22 cellular contexts compared by ENCODE assay signal in the genomic region with DNA sequence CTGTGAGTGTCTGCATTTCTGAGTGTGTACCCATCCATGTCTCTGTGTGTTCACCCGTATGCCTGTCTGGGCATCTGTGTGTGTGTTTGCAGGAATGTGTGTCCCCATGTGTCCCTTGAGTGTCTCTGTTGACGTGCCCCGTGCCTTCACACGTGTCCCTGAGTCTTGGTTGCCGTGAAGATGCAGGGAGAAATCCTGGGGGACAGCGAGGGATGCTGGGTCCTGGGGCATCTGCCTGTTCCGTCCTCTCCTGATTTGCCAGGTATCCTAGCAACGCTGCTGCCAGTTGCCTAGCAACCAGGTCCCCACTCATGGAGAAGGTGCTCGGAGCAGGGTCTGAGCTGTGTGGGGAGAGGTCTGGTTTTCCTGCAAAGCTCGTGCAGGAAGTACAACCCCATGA. TPM values are rescaled to one million over a fixed set of nuclear protein-coding genes. Genes with fewer than 3 reads are reported as not detected.
A peak's percentile ranks its signal among the peaks of the same experiment; 100 is the strongest.
DNase-seq lines count a peak whose midpoint lies in the region; ATAC-seq, FAIRE-seq and TF ChIP-seq lines count a peak whose summit lies in the region.
"Had no signal": no experiment of that assay in that cellular context is flagged by ENCODE, and none has a peak within 500 bp of the region (broad histone marks: within the 10 kb centered on the region; RNA-seq: fewer than 3 reads in every experiment).

No MANE protein-coding gene starts in this region.

- dilution Hi-C loops in IMR-90 (cut with HindIII; ENCODE audit: low sequenced_read_pairs, unreplicated experiment), result no loop called here

- H2BK5ac ChIP-seq in IMR-90 (ENCODE audit: low read depth, low read length, poor library complexity, severe bottlenecking), result no peak overlapping the region

- H2BK15ac ChIP-seq in IMR-90 (ENCODE audit: low read depth, low read length), result no peak overlapping the region

- H2BK120ac ChIP-seq in IMR-90 (ENCODE audit: low read depth, low read length), result no peak overlapping the region

- H3K4me2 ChIP-seq in IMR-90 (ENCODE audit: low read depth, low read length), result no peak overlapping the region
- H3K4me2 ChIP-seq in astrocyte (ENCODE audit: low read length), result no peak overlapping the region
- H3K4me2 ChIP-seq: BLaER1 treated with 17β-estradiol and CSF1 and Interleukin-3, amounts not matched to agents 10 nM and 100 nM had no signal

- no peaks in the 10 kb centered on the region for H3K79me2 ChIP-seq in astrocyte (ENCODE audit: insufficient read depth, low read length)

- H3K27me3 ChIP-seq in IMR-90 (ENCODE audit: control insufficient read depth, insufficient read depth, low read length) (peaks cover 43% of the 10 kb centered on the region), astrocyte (ENCODE audit: insufficient read depth, low read length) (peaks cover 31% of the 10 kb centered on the region)

- H3K56ac ChIP-seq in IMR-90 (ENCODE audit: extremely low read depth, insufficient read depth, low read length), result no peak overlapping the region

- DNase-seq in DMS 273 (lab: John Stamatoyannopoulos, UW; ENCODE audit: unreplicated experiment), result peak; percentile 86
- no peak for DNase-seq in DMS 273 treated with DMSO at 0.1 percent for 48 hours (lab: John Stamatoyannopoulos, UW)
- DNase-seq in IMR-90, result no peak
- no peak for DNase-seq in astrocyte (ENCODE audit: low read depth)
- DNase-seq in neural crest cell (ENCODE audit: low read depth, low spot score), result no peak
- DNase-seq in activated T-cell treated with anti-CD3 and anti-CD28 coated beads, Interleukin-2, amount 50 U/mL, for 48 hours, result no peak
- DNase-seq: activated CD4-positive, CD25-positive, alpha-beta regulatory T cell; activated CD8-positive, alpha-beta memory T cell treated with anti-CD3 and anti-CD28 coated beads, Interleukin-2, amount 10 ng/mL, durations not matched to agents 7 days and 5 days; activated gamma-delta T cell; DND-41; GOT3; mesenchymal stem cell; NCI-H526 treated with DMSO at 0.1 percent for 48 hours; stimulated activated CD4-positive, alpha-beta T cell treated with anti-CD3 and anti-CD28 coated beads, Interleukin-4, amount 100 ng/mL, for 1 hour; stimulated activated CD8-positive, alpha-beta memory T cell treated with anti-CD3 and anti-CD28 coated beads, Interleukin-4, amount 100 ng/mL, for 48 hours; T-helper 17 cell had no signal

- H2AK5ac ChIP-seq in IMR-90 (ENCODE audit: low read depth, low read length), result no peak overlapping the region

- no peak overlapping the region for H4K8ac ChIP-seq in IMR-90 (ENCODE audit: low read depth in 2 of 2, low read length in 2 of 2)

- POLR2A ChIA-PET in IMR-90 (lab: Charles Lee; ENCODE audit: unreplicated experiment), result no interaction called here

- no peak for TF ChIP-seq RAD21 in IMR-90 (IDR thresholded peaks at IDR 0.05; ENCODE audit: low read length)

- H3K4me1 ChIP-seq in IMR-90 (ENCODE audit: control insufficient read depth, insufficient read depth, low read length) (no peaks in the 10 kb centered on the region), astrocyte (ENCODE audit: insufficient read depth, low read length) (no peaks in the 10 kb centered on the region)
- H3K4me1 ChIP-seq: esophagus muscularis mucosa had no signal

- no peak overlapping the region for H3K4me3 Mint-ChIP-seq in astrocyte (ENCODE audit: unreplicated experiment)
- peak overlapping the region; percentile 41 for H3K4me3 Mint-ChIP-seq in neural crest cell
- H3K4me3 Mint-ChIP-seq: activated CD8-positive, alpha-beta memory T cell treated with anti-CD3 and anti-CD28 coated beads, Interleukin-2, amount 10 ng/mL, durations not matched to agents 7 days and 5 days; T-helper 17 cell had no signal

- H3K18ac ChIP-seq in IMR-90 (ENCODE audit: low read depth, low read length), result no peak overlapping the region

- H2BK20ac ChIP-seq in IMR-90 (ENCODE audit: low read depth, low read length), result no peak overlapping the region

- H3K9me3 ChIP-seq in IMR-90 (ENCODE audit: control insufficient read depth, insufficient read depth, low read length) (peaks cover 8% of the 10 kb centered on the region; the same call in 1 of the 2 replicates), astrocyte (ENCODE audit: insufficient read depth, low read depth, low read length) (peaks cover 2% of the 10 kb centered on the region)
- H3K9me3 ChIP-seq: esophagus muscularis mucosa had no signal

- H3K9ac ChIP-seq in IMR-90 (ENCODE audit: low read depth, low read length) (no peak overlapping the region), astrocyte (ENCODE audit: low read length) (no peak overlapping the region)
- H3K9ac ChIP-seq: BLaER1 treated with 17β-estradiol and CSF1 and Interleukin-3, amounts not matched to agents 10 nM and 100 nM had no signal

- in situ Hi-C loops in IMR-90 (cut with MboI; ENCODE audit: low sequenced_read_pairs), result no loop called here

- H3K4me1 Mint-ChIP-seq in astrocyte (ENCODE audit: low read depth, unreplicated experiment), result peaks cover 2% of the 10 kb centered on the region
- peaks cover 15% of the 10 kb centered on the region for H3K4me1 Mint-ChIP-seq in neural crest cell
- H3K4me1 Mint-ChIP-seq: activated CD8-positive, alpha-beta memory T cell treated with anti-CD3 and anti-CD28 coated beads, Interleukin-2, amount 10 ng/mL, durations not matched to agents 7 days and 5 days had no signal

- H2AK9ac ChIP-seq in IMR-90 (replicated peaks; ENCODE audit: low read depth, low read length, poor library complexity), result peak overlapping the region; percentile 61

- peak overlapping the region; percentile 12 for H3K27ac Mint-ChIP-seq in astrocyte (ENCODE audit: unreplicated experiment)
- no peak overlapping the region for H3K27ac Mint-ChIP-seq in neural crest cell (ENCODE audit: unreplicated experiment)
- H3K27ac Mint-ChIP-seq: activated CD8-positive, alpha-beta memory T cell treated with anti-CD3 and anti-CD28 coated beads, Interleukin-2, amount 10 ng/mL, durations not matched to agents 7 days and 5 days; T-helper 17 cell had no signal

- CTCF ChIA-PET in IMR-90 (lab: Yijun Ruan, JAX), result no interaction called here

- H2AFZ ChIP-seq in IMR-90 (replicated peaks; ENCODE audit: low read length, poor library complexity) (no peak overlapping the region), astrocyte (ENCODE audit: low read depth, low read length) (no peak overlapping the region)

- no peaks in the 10 kb centered on the region for H3K9me1 ChIP-seq in IMR-90 (ENCODE audit: insufficient read depth, low read length)

- no peak overlapping the region for H3K4me3 ChIP-seq in IMR-90 (ENCODE audit: insufficient read depth, low read depth, low read length)
- no peak overlapping the region for H3K4me3 ChIP-seq in astrocyte (ENCODE audit: insufficient read depth, low read depth, low read length)
- H3K4me3 ChIP-seq: BLaER1 treated with 17β-estradiol and CSF1 and Interleukin-3, amounts not matched to agents 10 nM and 100 nM; esophagus muscularis mucosa had no signal

- TF ChIP-seq CTCF in IMR-90 (conservative IDR thresholded peaks at IDR 0.05; ENCODE audit: low read depth, low read length), result no peak
- TF ChIP-seq CTCF in astrocyte (IDR thresholded peaks at IDR 0.05; ENCODE audit: insufficient read depth, low read depth, low read length), result no peak
- TF ChIP-seq CTCF in neural crest cell (conservative IDR thresholded peaks at IDR 0.05), result no peak

- ATAC-seq in IMR-90 (ENCODE audit: low read depth) (no peak), HG02588 (IDR thresholded peaks at IDR 0.05; ENCODE audit: unreplicated experiment) (no peak), GM18907 (IDR thresholded peaks at IDR 0.05; ENCODE audit: unreplicated experiment) (no peak)
- ATAC-seq: activated CD8-positive, alpha-beta memory T cell treated with anti-CD3 and anti-CD28 coated beads, Interleukin-2, amount 10 ng/mL, durations not matched to agents 7 days and 5 days; T-helper 17 cell had no signal

- H3K4ac ChIP-seq in IMR-90 (ENCODE audit: low read depth, low read length), result no peak overlapping the region

- no peak overlapping the region for H4K5ac ChIP-seq in IMR-90 (ENCODE audit: low read depth, low read length)

- no peak for FAIRE-seq in astrocyte (lab: Jason Lieb, UNC)

- no peaks in the 10 kb centered on the region for H3K36me3 ChIP-seq in IMR-90 (ENCODE audit: control insufficient read depth, insufficient read depth, low read length)
- no peaks in the 10 kb centered on the region for H3K36me3 ChIP-seq in astrocyte (ENCODE audit: insufficient read depth, low read length)
- H3K36me3 ChIP-seq: esophagus muscularis mucosa had no signal

- intact Hi-C loops in IMR-90 (cut with micrococcal nuclease), result no loop called here

- H3K36me3 Mint-ChIP-seq in astrocyte (ENCODE audit: low read depth, unreplicated experiment) (no peaks in the 10 kb centered on the region), neural crest cell (ENCODE audit: low read depth) (no peaks in the 10 kb centered on the region)
- H3K36me3 Mint-ChIP-seq: activated CD8-positive, alpha-beta memory T cell treated with anti-CD3 and anti-CD28 coated beads, Interleukin-2, amount 10 ng/mL, durations not matched to agents 7 days and 5 days had no signal

- WGBS in IMR-90 (ENCODE audit: extremely low coverage in 2 of 2, insufficient read length in 1 of 2), 2 experiments, result no CpG with 5 or more reads among the region's 10 CpGs

- no peak overlapping the region for H3K27ac ChIP-seq in IMR-90 (ENCODE audit: insufficient read depth, low read length)
- H3K27ac ChIP-seq in astrocyte (ENCODE audit: low read depth, low read length), result no peak overlapping the region
- H3K27ac ChIP-seq: 22Rv1; BLaER1 treated with 17β-estradiol and CSF1 and Interleukin-3, amounts not matched to agents 10 nM and 100 nM; esophagus muscularis mucosa had no signal

- H3K27me3 Mint-ChIP-seq in astrocyte (ENCODE audit: low read depth, unreplicated experiment) (peaks cover 45% of the 10 kb centered on the region), neural crest cell (ENCODE audit: low read depth) (peaks cover 51% of the 10 kb centered on the region)
- H3K27me3 Mint-ChIP-seq: T-helper 17 cell had no signal

- H3K14ac ChIP-seq in IMR-90 (replicated peaks; ENCODE audit: low read depth, low read length), result no peak overlapping the region

- no peak for TF ChIP-seq POLR2A in IMR-90 (IDR thresholded peaks at IDR 0.05; ENCODE audit: low read depth, low read length)

- no peaks in the 10 kb centered on the region for H3K79me1 ChIP-seq in IMR-90 (ENCODE audit: low read depth in 1 of 2, low read length in 2 of 2)

- H3K23ac ChIP-seq in IMR-90 (ENCODE audit: low read depth, low read length), result no peak overlapping the region

- peaks cover 2% of the 10 kb centered on the region for H3K9me3 Mint-ChIP-seq in astrocyte (ENCODE audit: unreplicated experiment)
- H3K9me3 Mint-ChIP-seq in neural crest cell, result no peaks in the 10 kb centered on the region

- H4K20me1 ChIP-seq in IMR-90 (ENCODE audit: insufficient read depth, low read length) (0 out of 2 replicates have a peak, but pooled peaks cover 4% of the 10 kb centered on the region), astrocyte (ENCODE audit: insufficient read depth, low read length) (peaks cover 4% of the 10 kb centered on the region)

- BruUV-seq in IMR-90 (replicated peaks; lab: Mats Ljungman, UMichigan), result no TSS peak

- no peak overlapping the region for H4K91ac ChIP-seq in IMR-90 (ENCODE audit: insufficient read depth, low read depth, low read length)

RNA-seq across cellular contexts. Expression of gene LKAAEAR1, which starts 6.0 kb away (rescaled TPM):
- total RNA-seq in IMR-90 (2012; rRNA removed) (not detected in 2 replicates), astrocyte (0.34 TPM in 1 of 2 replicates, not detected in the other), neural crest cell (not detected in 2 replicates)
- 0.16 and 0.21 TPM in 2 replicates for polyA plus RNA-seq in IMR-90 (2012; rRNA removed)
- 0.15 and 0.36 TPM in 2 replicates for polyA plus RNA-seq in IMR-90 (2012; cell fraction: cytosol; rRNA removed)
- polyA plus RNA-seq in IMR-90 (2012; cell fraction: nucleus; rRNA removed; ENCODE audit: low replicate concordance), result 0.34 TPM in 1 of 2 replicates, not detected in the other
- total RNA-seq: activated CD8-positive, alpha-beta memory T cell treated with anti-CD3 and anti-CD28 coated beads, Interleukin-2, amount 10 ng/mL, durations not matched to agents 7 days and 5 days; esophagus muscularis mucosa; T-helper 17 cell had no signal

RNA-seq across cellular contexts. Expression of gene OPRL1, which starts 10.3 kb away (rescaled TPM):
- 0.28 and 0.36 TPM in 2 replicates for total RNA-seq in IMR-90 (2012; rRNA removed)
- 1.1 and 1.2 TPM in 2 replicates for polyA plus RNA-seq in IMR-90 (2012; rRNA removed)
- polyA plus RNA-seq in IMR-90 (2012; cell fraction: cytosol; rRNA removed), result 0.80 and 1.9 TPM in 2 replicates
- 1.2 and 2.6 TPM in 2 replicates for polyA plus RNA-seq in IMR-90 (2012; cell fraction: nucleus; rRNA removed; ENCODE audit: low replicate concordance)
- 2.8 and 3.6 TPM in 2 replicates for total RNA-seq in astrocyte
- 0.93 and 0.96 TPM in 2 replicates for total RNA-seq in neural crest cell

RNA-seq across cellular contexts. Expression of gene RGS19, which starts 10.8 kb away (rescaled TPM):
- total RNA-seq in IMR-90 (2012; rRNA removed) (7.7 and 8.1 TPM in 2 replicates), astrocyte (15.7 and 18.3 TPM in 2 replicates), neural crest cell (11.1 and 11.7 TPM in 2 replicates)
- 17.5 and 21.5 TPM in 2 replicates for polyA plus RNA-seq in IMR-90 (2012; rRNA removed)
- 9.7 and 22.3 TPM in 2 replicates for polyA plus RNA-seq in IMR-90 (2012; cell fraction: cytosol; rRNA removed)
- polyA plus RNA-seq in IMR-90 (2012; cell fraction: nucleus; rRNA removed; ENCODE audit: low replicate concordance), result 8.4 and 19.7 TPM in 2 replicates

RNA-seq across cellular contexts. Expression of gene NPBWR2, which starts 17.2 kb away (rescaled TPM):
- total RNA-seq in IMR-90 (2012; rRNA removed) (not detected in 2 replicates), astrocyte (not detected in 2 replicates), neural crest cell (not detected in 2 replicates)
- not detected in 2 replicates for polyA plus RNA-seq in IMR-90 (2012; rRNA removed)
- polyA plus RNA-seq in IMR-90 (2012; cell fraction: cytosol; rRNA removed), result not detected in 2 replicates
- not detected in 2 replicates for polyA plus RNA-seq in IMR-90 (2012; cell fraction: nucleus; rRNA removed; ENCODE audit: low replicate concordance)
- total RNA-seq: activated CD8-positive, alpha-beta memory T cell treated with anti-CD3 and anti-CD28 coated beads, Interleukin-2, amount 10 ng/mL, durations not matched to agents 7 days and 5 days; dermis microvascular lymphatic vessel endothelial cell; esophagus muscularis mucosa; T-helper 17 cell had no signal

RNA-seq across cellular contexts. Expression of gene TCEA2, which starts 27.2 kb away (rescaled TPM):
- total RNA-seq in IMR-90 (2012; rRNA removed) (8.9 and 9.3 TPM in 2 replicates), astrocyte (52.4 and 53.1 TPM in 2 replicates), neural crest cell (82.5 and 83.3 TPM in 2 replicates)
- 28.9 and 30.0 TPM in 2 replicates for polyA plus RNA-seq in IMR-90 (2012; rRNA removed)
- polyA plus RNA-seq in IMR-90 (2012; cell fraction: cytosol; rRNA removed), result 53.8 and 63.8 TPM in 2 replicates
- polyA plus RNA-seq in IMR-90 (2012; cell fraction: nucleus; rRNA removed; ENCODE audit: low replicate concordance), result 76.1 and 133 TPM in 2 replicates
